Comparison of ENCODE assay signal across 35 cellular contexts in genomic region chr1:235617140-235617539, GRCh38.
"Had no signal": no experiment of that assay in that cellular context is flagged by ENCODE, and none has a peak within 500 bp of the region (broad histone marks: within the 10 kb centered on the region; RNA-seq: fewer than 3 reads in every experiment).

No MANE protein-coding gene starts in this region.

- H3K4me2 ChIP-seq: KMS-11 had no signal

- DNase-seq: Karpas-422, Kasumi-1, KG1, MG63, MM.1S, MV-4-11, NCI-H1048, NCI-H1092, NCI-H1092 treated with DMSO at 0.1 percent for 48 hours, NCI-H1105, NCI-H1105 treated with DMSO at 0.1 percent for 48 hours, NCI-H1417, NCI-H1417 treated with DMSO at 0.1 percent for 48 hours, NCI-H1436, NCI-H1436 treated with DMSO at 0.1 percent for 48 hours, NCI-H146, NCI-H1694, NCI-H1694 treated with DMSO at 0.1 percent for 48 hours, NCI-H187, NCI-H187 treated with DMSO at 0.1 percent for 48 hours, NCI-H1930, NCI-H2029, NCI-H2029 treated with DMSO at 0.1 percent for 48 hours, NCI-H2081, NCI-H2081 treated with DMSO at 0.1 percent for 48 hours, NCI-H2107, NCI-H2171, NCI-H2171 treated with DMSO at 0.1 percent for 48 hours, NCI-H2227 treated with DMSO at 0.1 percent for 48 hours, NCI-H345, NCI-H446, NCI-H446 treated with DMSO at 0.1 percent for 48 hours, NCI-H510A, NCI-H510A treated with DMSO at 0.1 percent for 48 hours had no signal

- H3K9ac ChIP-seq: KMS-11 had no signal

- H3K9me3 ChIP-seq: MG63 had no signal

- H3K4me3 ChIP-seq: MG63 had no signal

- H3K36me3 ChIP-seq: MG63 had no signal

- H3K27me3 ChIP-seq: MG63 had no signal

- H3K27ac ChIP-seq: KMS-11 had no signal
